In genomic region chr2:172698041-172698863, GRCh38 we compare ENCODE assay signal across 9 cellular contexts. TPM values are rescaled to one million over a fixed set of nuclear protein-coding genes. Genes with fewer than 3 reads are reported as not detected.
DNase-seq lines count a peak whose midpoint lies in the region; ATAC-seq and TF ChIP-seq lines count a peak whose summit lies in the region.
"Had no signal": no experiment of that assay in that cellular context is flagged by ENCODE, and none has a peak within 500 bp of the region (broad histone marks: within the 10 kb centered on the region; RNA-seq: fewer than 3 reads in every experiment).

No MANE protein-coding gene starts in this region.

- H3K36me3 Mint-ChIP-seq in activated CD4-positive, alpha-beta memory T cell treated with anti-CD3 and anti-CD28 coated beads for 36 hours = no peaks in the 10 kb centered on the region
- no peaks in the 10 kb centered on the region for H3K36me3 Mint-ChIP-seq in activated CD4-positive, alpha-beta memory T cell treated with anti-CD3 and anti-CD28 coated beads, Interleukin-2, amount 10 ng/mL, durations not matched to agents 7 days and 5 days (ENCODE audit: low read depth)
- no peaks in the 10 kb centered on the region for H3K36me3 Mint-ChIP-seq in type B pancreatic cell

- H3K27ac Mint-ChIP-seq in activated CD4-positive, alpha-beta memory T cell treated with anti-CD3 and anti-CD28 coated beads for 36 hours = no peak overlapping the region
- no peak overlapping the region for H3K27ac Mint-ChIP-seq in activated CD4-positive, alpha-beta memory T cell treated with anti-CD3 and anti-CD28 coated beads, Interleukin-2, amount 10 ng/mL, durations not matched to agents 7 days and 5 days
- no peak overlapping the region for H3K27ac Mint-ChIP-seq in type B pancreatic cell
- H3K27ac Mint-ChIP-seq: nephron had no signal

- no peaks in the 10 kb centered on the region for H3K9me3 Mint-ChIP-seq in activated CD4-positive, alpha-beta memory T cell treated with anti-CD3 and anti-CD28 coated beads for 36 hours
- H3K9me3 Mint-ChIP-seq in activated CD4-positive, alpha-beta memory T cell treated with anti-CD3 and anti-CD28 coated beads, Interleukin-2, amount 10 ng/mL, durations not matched to agents 7 days and 5 days = no peaks in the 10 kb centered on the region
- H3K9me3 Mint-ChIP-seq in type B pancreatic cell = no peaks in the 10 kb centered on the region

- H3K4me1 Mint-ChIP-seq in activated CD4-positive, alpha-beta memory T cell treated with anti-CD3 and anti-CD28 coated beads for 36 hours (ENCODE audit: low read depth) = peaks cover 19% of the 10 kb centered on the region
- peaks cover 16% of the 10 kb centered on the region for H3K4me1 Mint-ChIP-seq in activated CD4-positive, alpha-beta memory T cell treated with anti-CD3 and anti-CD28 coated beads, Interleukin-2, amount 10 ng/mL, durations not matched to agents 7 days and 5 days
- H3K4me1 Mint-ChIP-seq in type B pancreatic cell (ENCODE audit: unreplicated experiment) = peaks cover 5% of the 10 kb centered on the region

- CTCF ChIA-PET in activated CD4-positive, alpha-beta memory T cell treated with anti-CD3 and anti-CD28 coated beads for 36 hours (lab: Charles Lee) = interaction anchor here (0.8 to 1.3 kb wide), 3 partner anchors 13 to 104 kb away, joined by 3 to 5 read pairs (median 4); no protein-coding TSS in a partner anchor
- CTCF ChIA-PET in activated CD4-positive, alpha-beta memory T cell treated with anti-CD3 and anti-CD28 coated beads, Interleukin-2, amount 10 ng/mL, durations not matched to agents 7 days and 5 days (lab: Charles Lee) = interaction anchor here (1.0 kb wide), 1 partner anchor 11 kb away, joined by 3 read pairs; no protein-coding TSS in a partner anchor

- no peak overlapping the region for H3K4me3 Mint-ChIP-seq in activated CD4-positive, alpha-beta memory T cell treated with anti-CD3 and anti-CD28 coated beads for 36 hours
- H3K4me3 Mint-ChIP-seq in activated CD4-positive, alpha-beta memory T cell treated with anti-CD3 and anti-CD28 coated beads, Interleukin-2, amount 10 ng/mL, durations not matched to agents 7 days and 5 days = no peak overlapping the region
- H3K4me3 Mint-ChIP-seq in type B pancreatic cell = no peak overlapping the region
- H3K4me3 Mint-ChIP-seq: nephron had no signal

- peak; percentile 13 for DNase-seq in activated CD4-positive, alpha-beta memory T cell treated with anti-CD3 and anti-CD28 coated beads for 36 hours
- no peak for DNase-seq in activated CD4-positive, alpha-beta memory T cell treated with anti-CD3 and anti-CD28 coated beads, Interleukin-2, amount 10 ng/mL, durations not matched to agents 7 days and 5 days
- DNase-seq in RPMI7951 (ENCODE audit: low read depth) = peak; percentile 95
- DNase-seq in fibroblast of villous mesenchyme (ENCODE audit: low read depth) = peak; percentile 86
- no peak for DNase-seq in stimulated activated naive CD4-positive, alpha-beta T cell treated with Interleukin-2 at 50 U/mL for 16 hours (lab: John Stamatoyannopoulos, UW)
- no peak for DNase-seq in type B pancreatic cell (ENCODE audit: extremely low spot score, unreplicated experiment)

- peak; percentile 91 for ATAC-seq in HG02884 (IDR thresholded peaks at IDR 0.05; ENCODE audit: unreplicated experiment)
- no peak for ATAC-seq in HG03025 (IDR thresholded peaks at IDR 0.05; ENCODE audit: low FRiP score, unreplicated experiment)

- TF ChIP-seq CTCF in fibroblast of villous mesenchyme (IDR thresholded peaks at IDR 0.05; ENCODE audit: insufficient read depth, low read depth, low read length) = no peak
- no peak for TF ChIP-seq CTCF in type B pancreatic cell (conservative IDR thresholded peaks at IDR 0.05)

- intact Hi-C loops in activated CD4-positive, alpha-beta memory T cell treated with anti-CD3 and anti-CD28 coated beads for 36 hours (cut with micrococcal nuclease) = loop anchor here (10.0 kb wide), 1 partner anchor 233 kb away; no protein-coding TSS in a partner anchor

- POLR2A ChIA-PET in activated CD4-positive, alpha-beta memory T cell treated with anti-CD3 and anti-CD28 coated beads for 36 hours (lab: Charles Lee) = no interaction called here
- POLR2A ChIA-PET in activated CD4-positive, alpha-beta memory T cell treated with anti-CD3 and anti-CD28 coated beads, Interleukin-2, amount 10 ng/mL, durations not matched to agents 7 days and 5 days (lab: Charles Lee) = no interaction called here

- H3K4me3 ChIP-seq in fibroblast of villous mesenchyme (ENCODE audit: low read depth, low read length) = no peak overlapping the region

- peaks cover 2% of the 10 kb centered on the region for H3K27me3 Mint-ChIP-seq in activated CD4-positive, alpha-beta memory T cell treated with anti-CD3 and anti-CD28 coated beads for 36 hours
- peaks cover 10% of the 10 kb centered on the region for H3K27me3 Mint-ChIP-seq in activated CD4-positive, alpha-beta memory T cell treated with anti-CD3 and anti-CD28 coated beads, Interleukin-2, amount 10 ng/mL, durations not matched to agents 7 days and 5 days
- peaks cover 8% of the 10 kb centered on the region for H3K27me3 Mint-ChIP-seq in type B pancreatic cell

RNA-seq across cellular contexts. Expression of gene RAPGEF4, which starts 37.4 kb away (rescaled TPM):
- under 1 TPM in 1 of 2 experiments, not detected in 1; 0.21 TPM for total RNA-seq in activated CD4-positive, alpha-beta memory T cell treated with anti-CD3 and anti-CD28 coated beads for 36 hours
- total RNA-seq in activated CD4-positive, alpha-beta memory T cell treated with anti-CD3 and anti-CD28 coated beads, Interleukin-2, amount 10 ng/mL, durations not matched to agents 7 days and 5 days = under 1 TPM; 0.23 to 0.40 TPM
- total RNA-seq in RPMI7951 (2014; rRNA removed; shearing (Covaris generic)) = 2.1 and 2.4 TPM in 2 replicates
- total RNA-seq in fibroblast of villous mesenchyme (1.3 and 2.6 TPM in 2 replicates), type B pancreatic cell (ENCODE audit: low replicate concordance) (4.3 and 4.4 TPM in 2 replicates)

Comparison
In these comparisons a context has a peak if more than half of its experiments do, and no peak if none do; other contexts are left out.
1. DNase-seq: peak in activated CD4-positive, alpha-beta memory T cell treated with anti-CD3 and anti-CD28 coated beads for 36 hours (single experiment), RPMI7951 (single experiment) and fibroblast of villous mesenchyme (single experiment); none in activated CD4-positive, alpha-beta memory T cell treated with anti-CD3 and anti-CD28 coated beads, Interleukin-2, amount 10 ng/mL, durations not matched to agents 7 days and 5 days (single experiment), stimulated activated naive CD4-positive, alpha-beta T cell treated with Interleukin-2 at 50 U/mL for 16 hours (single experiment) and type B pancreatic cell (single experiment).